In genomic region chr2:20062615-20063545, GRCh38 we compare ENCODE assay signal across 1 cellular context.
TF ChIP-seq lines count a peak whose summit lies in the region.

No MANE protein-coding gene starts in this region.

TF ChIP-seq in GM12878, 131 proteins besides CTCF, POLR2A, EP300 and RAD21 (continued from another document):
- TF ChIP-seq, protein P1, sequence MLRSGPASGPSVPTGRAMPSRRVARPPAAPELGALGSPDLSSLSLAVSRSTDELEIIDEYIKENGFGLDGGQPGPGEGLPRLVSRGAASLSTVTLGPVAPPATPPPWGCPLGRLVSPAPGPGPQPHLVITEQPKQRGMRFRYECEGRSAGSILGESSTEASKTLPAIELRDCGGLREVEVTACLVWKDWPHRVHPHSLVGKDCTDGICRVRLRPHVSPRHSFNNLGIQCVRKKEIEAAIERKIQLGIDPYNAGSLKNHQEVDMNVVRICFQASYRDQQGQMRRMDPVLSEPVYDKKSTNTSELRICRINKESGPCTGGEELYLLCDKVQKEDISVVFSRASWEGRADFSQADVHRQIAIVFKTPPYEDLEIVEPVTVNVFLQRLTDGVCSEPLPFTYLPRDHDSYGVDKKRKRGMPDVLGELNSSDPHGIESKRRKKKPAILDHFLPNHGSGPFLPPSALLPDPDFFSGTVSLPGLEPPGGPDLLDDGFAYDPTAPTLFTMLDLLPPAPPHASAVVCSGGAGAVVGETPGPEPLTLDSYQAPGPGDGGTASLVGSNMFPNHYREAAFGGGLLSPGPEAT (IDR thresholded peaks at IDR 0.05; ENCODE audit: low read depth), result peak; percentile 32; the same call in 1 of the 2 replicates
- TF ChIP-seq SPI1 (IDR thresholded peaks at IDR 0.05; ENCODE audit: borderline replicate concordance, insufficient read depth, low read depth, low read length), result peak; percentile 14; the same call in 1 of the 2 replicates
- TF ChIP-seq RCOR1 (conservative IDR thresholded peaks at IDR 0.05; ENCODE audit: low read depth, low read length), result no peak
- peak; percentile 59 for TF ChIP-seq SKIL (IDR thresholded peaks at IDR 0.05; ENCODE audit: low read depth, poor library complexity, severe bottlenecking)
- no peak for TF ChIP-seq BCLAF1 (IDR thresholded peaks at IDR 0.05)
- TF ChIP-seq ATF7 (IDR thresholded peaks at IDR 0.05; ENCODE audit: low read depth), result peak; percentile 42; the same call in 1 of the 2 replicates
- TF ChIP-seq CBX3 (IDR thresholded peaks at IDR 0.05; ENCODE audit: borderline replicate concordance, low read depth), result no peak
- no peak for TF ChIP-seq STAT3 (IDR thresholded peaks at IDR 0.05; ENCODE audit: low read depth, low read length)
- TF ChIP-seq FOXK2 (IDR thresholded peaks at IDR 0.05), result no peak
- 0 out of 2 replicates have a peak, but pooled peaks have one; percentile 23 for TF ChIP-seq NBN (IDR thresholded peaks at IDR 0.05)
- TF ChIP-seq CBX5 (IDR thresholded peaks at IDR 0.05; ENCODE audit: low read depth), result no peak
- no peak for TF ChIP-seq ASH2L (IDR thresholded peaks at IDR 0.05; ENCODE audit: borderline replicate concordance, low read depth)
- TF ChIP-seq TCF3 (IDR thresholded peaks at IDR 0.05; ENCODE audit: borderline replicate concordance, insufficient read depth, low read depth, low read length), result no peak
- no peak for TF ChIP-seq CBFB (IDR thresholded peaks at IDR 0.05; ENCODE audit: low read depth)
